In the genomic region with DNA sequence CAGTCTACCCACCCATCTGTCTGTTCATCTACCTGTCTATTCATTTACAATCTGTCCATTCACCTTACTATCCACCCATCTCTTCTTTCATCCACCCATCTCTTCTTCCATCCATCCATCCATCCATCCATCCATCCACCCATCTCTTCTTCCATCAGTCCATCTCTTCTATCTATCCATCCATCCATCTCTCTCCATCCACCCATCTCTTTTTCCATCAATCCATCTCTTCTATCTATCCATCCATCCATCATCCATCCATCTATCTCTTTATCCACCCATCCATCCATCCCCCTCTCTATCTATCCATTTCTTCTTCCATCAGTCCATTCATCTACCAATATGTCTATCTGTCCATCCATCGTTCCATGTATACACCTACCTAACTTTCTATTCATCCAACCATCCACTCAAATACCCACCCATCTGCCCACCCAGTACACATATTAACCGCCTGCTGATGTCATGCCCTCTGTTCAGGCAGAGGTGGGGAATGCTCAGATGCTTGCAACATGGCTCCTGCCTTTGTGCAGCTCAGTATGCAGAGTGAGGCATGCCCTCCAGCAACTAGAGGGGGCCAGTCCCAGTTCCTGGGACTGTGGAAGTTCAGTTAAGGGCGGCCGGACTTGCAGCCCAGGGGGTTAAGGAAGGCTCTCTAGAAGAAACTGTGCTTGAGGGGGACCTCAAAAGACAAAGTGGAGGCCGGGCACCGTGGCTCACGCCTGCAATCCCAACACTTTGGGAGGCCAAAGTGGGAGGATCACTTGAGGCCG, we compare ENCODE assay signal across 14 cellular contexts. TPM values are rescaled to one million over a fixed set of nuclear protein-coding genes. Genes with fewer than 3 reads are reported as not detected.
"Had no signal": no experiment of that assay in that cellular context is flagged by ENCODE, and none has a peak within 500 bp of the region (broad histone marks: within the 10 kb centered on the region; RNA-seq: fewer than 3 reads in every experiment).

No MANE protein-coding gene starts in this region.

- H3K4me1 Mint-ChIP-seq: activated naive CD8-positive, alpha-beta T cell treated with anti-CD3 and anti-CD28 coated beads for 36 hours; central memory CD8-positive, alpha-beta T cell had no signal

- H3K27ac ChIP-seq: coronary artery, esophagus squamous epithelium, pancreas had no signal

- H3K27me3 ChIP-seq: pancreas had no signal

- H3K27ac Mint-ChIP-seq: activated naive CD8-positive, alpha-beta T cell treated with anti-CD3 and anti-CD28 coated beads for 36 hours; activated T-helper 1 cell treated with anti-CD3 and anti-CD28 coated beads, Interleukin-12 subunit alpha, Interleukin-12 subunit beta, Interleukin-2, Interleukin-4 antibody, amounts not matched to agents 30 ng/mL and 10 ng/mL and 1 ng/mL, durations not matched to agents 14 hours and 24 hours and 36 hours; memory B cell had no signal

- DNase-seq: effector CD4-positive, alpha-beta T cell; esophagus squamous epithelium; left ventricle myocardium superior had no signal

- H3K9me3 ChIP-seq: esophagus squamous epithelium, pancreas, sigmoid colon had no signal

- H3K36me3 Mint-ChIP-seq: activated naive CD8-positive, alpha-beta T cell treated with anti-CD3 and anti-CD28 coated beads for 36 hours; brain; memory B cell had no signal

- H3K36me3 ChIP-seq: esophagus squamous epithelium, pancreas, sigmoid colon had no signal

- H3K4me3 Mint-ChIP-seq: activated naive CD8-positive, alpha-beta T cell treated with anti-CD3 and anti-CD28 coated beads for 36 hours; activated T-helper 1 cell treated with anti-CD3 and anti-CD28 coated beads, Interleukin-12 subunit alpha, Interleukin-12 subunit beta, Interleukin-2, Interleukin-4 antibody, amounts not matched to agents 30 ng/mL and 10 ng/mL and 1 ng/mL, durations not matched to agents 14 hours and 24 hours and 36 hours; brain; central memory CD8-positive, alpha-beta T cell; memory B cell had no signal

- H3K4me1 ChIP-seq: pancreas had no signal

- H3K4me3 ChIP-seq: coronary artery, esophagus squamous epithelium, pancreas, sigmoid colon had no signal

- H3K9me3 Mint-ChIP-seq: activated naive CD8-positive, alpha-beta T cell treated with anti-CD3 and anti-CD28 coated beads for 36 hours; activated T-helper 1 cell treated with anti-CD3 and anti-CD28 coated beads, Interleukin-12 subunit alpha, Interleukin-12 subunit beta, Interleukin-2, Interleukin-4 antibody, amounts not matched to agents 30 ng/mL and 10 ng/mL and 1 ng/mL, durations not matched to agents 14 hours and 24 hours and 36 hours; central memory CD8-positive, alpha-beta T cell had no signal

RNA-seq across cellular contexts. Expression of a gene that starts 11.3 kb away (rescaled TPM):
- total RNA-seq: activated CD8-positive, alpha-beta memory T cell treated with anti-CD3 and anti-CD28 coated beads for 36 hours; activated naive CD8-positive, alpha-beta T cell treated with anti-CD3 and anti-CD28 coated beads for 36 hours; activated T-helper 1 cell treated with anti-CD3 and anti-CD28 coated beads, Interleukin-12 subunit alpha, Interleukin-12 subunit beta, Interleukin-2, Interleukin-4 antibody, amounts not matched to agents 30 ng/mL and 10 ng/mL and 1 ng/mL, durations not matched to agents 14 hours and 24 hours and 36 hours; fibroblast of villous mesenchyme; glomerular endothelial cell had no signal
